Comparison of ENCODE assay signal across 8 cellular contexts in the genomic region with DNA sequence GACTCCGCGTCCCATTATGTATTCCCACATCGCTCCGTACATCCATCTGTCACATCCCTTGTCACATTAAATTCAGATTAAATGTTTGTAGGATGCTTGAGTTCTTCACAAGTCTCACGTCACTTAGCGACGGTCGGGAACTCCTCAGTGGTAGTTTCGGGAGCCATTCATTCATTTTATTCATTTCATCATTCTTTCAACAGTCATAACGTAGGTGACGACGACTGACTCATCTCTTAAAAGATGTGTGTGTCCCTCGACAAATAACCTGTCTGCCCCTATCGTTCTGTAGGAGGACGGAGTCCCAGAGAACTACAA. TPM values are rescaled to one million over a fixed set of nuclear protein-coding genes. Genes with fewer than 3 reads are reported as not detected.
DNase-seq lines count a peak whose midpoint lies in the region; ATAC-seq and TF ChIP-seq lines count a peak whose summit lies in the region.

No MANE protein-coding gene starts in this region.

- H3K4me1 ChIP-seq in CD8-positive, alpha-beta T cell (ENCODE audit: insufficient read depth, low read length), result peaks cover 18% of the 10 kb centered on the region
- H3K4me1 ChIP-seq in OCI-LY1 (ENCODE audit: insufficient read depth, low read length, severe bottlenecking) (peaks cover 20% of the 10 kb centered on the region), ovary (ENCODE audit: insufficient read depth) (peaks cover 2% of the 10 kb centered on the region)

- H3K27ac Mint-ChIP-seq in CD8-positive, alpha-beta T cell, result peak overlapping the region; percentile 96

- no peak for ATAC-seq in CD8-positive, alpha-beta T cell
- ATAC-seq in GM21423 (IDR thresholded peaks at IDR 0.05; ENCODE audit: unreplicated experiment) (no peak), GM19467 (IDR thresholded peaks at IDR 0.05; ENCODE audit: unreplicated experiment) (no peak)

- H3K27me3 ChIP-seq in CD8-positive, alpha-beta T cell (ENCODE audit: insufficient read depth, low read length), result no peaks in the 10 kb centered on the region
- H3K27me3 ChIP-seq in OCI-LY1 (ENCODE audit: insufficient read depth, low read length) (no peaks in the 10 kb centered on the region), ovary (no peaks in the 10 kb centered on the region)

- no peak for TF ChIP-seq CTCF in CD8-positive, alpha-beta T cell (IDR thresholded peaks at IDR 0.05)
- TF ChIP-seq CTCF in OCI-LY1 (IDR thresholded peaks at IDR 0.05; ENCODE audit: low read length), result no peak
- TF ChIP-seq CTCF in epithelial cell of esophagus (IDR thresholded peaks at IDR 0.05; ENCODE audit: insufficient read depth, low read depth, low read length, missing control alignments), result no peak
- TF ChIP-seq CTCF in ovary (IDR thresholded peaks at IDR 0.05), result no peak

- peaks cover 15% of the 10 kb centered on the region for H3K79me2 ChIP-seq in OCI-LY1 (ENCODE audit: insufficient read depth, low read length)

- peaks cover 4% of the 10 kb centered on the region for H3K27me3 Mint-ChIP-seq in CD8-positive, alpha-beta T cell (ENCODE audit: low read depth)

- H3K9ac ChIP-seq in OCI-LY1 (ENCODE audit: low read length), result peak overlapping the region; percentile 18; the same call in 1 of the 2 replicates

- H3K36me3 ChIP-seq in CD8-positive, alpha-beta T cell (ENCODE audit: insufficient read depth, low read length), result peaks cover 8% of the 10 kb centered on the region
- peaks cover 30% of the 10 kb centered on the region for H3K36me3 ChIP-seq in OCI-LY1 (ENCODE audit: insufficient read depth, low read length)
- no peaks in the 10 kb centered on the region for H3K36me3 ChIP-seq in ovary

- peaks cover 31% of the 10 kb centered on the region for H3K36me3 Mint-ChIP-seq in CD8-positive, alpha-beta T cell

- TF ChIP-seq EP300 in ovary (IDR thresholded peaks at IDR 0.05), result no peak

- peak overlapping the region; percentile 81 for H3K27ac ChIP-seq in CD8-positive, alpha-beta T cell (ENCODE audit: low read depth, low read length)
- H3K27ac ChIP-seq in OCI-LY1 (ENCODE audit: low read depth, low read length, poor library complexity, severe bottlenecking), result no peak overlapping the region
- H3K27ac ChIP-seq in ovary, result no peak overlapping the region

- peak overlapping the region; percentile 97 for H3K4me3 Mint-ChIP-seq in CD8-positive, alpha-beta T cell

- no peaks in the 10 kb centered on the region for H4K20me1 ChIP-seq in OCI-LY1 (ENCODE audit: insufficient read depth, low read length)

- peak overlapping the region; percentile 81 for H3K4me3 ChIP-seq in CD8-positive, alpha-beta T cell (ENCODE audit: low read depth, low read length)
- H3K4me3 ChIP-seq in OCI-LY1 (ENCODE audit: low read depth, low read length, poor library complexity, severe bottlenecking), result peak overlapping the region; percentile 70
- peak overlapping the region; percentile 89 for H3K4me3 ChIP-seq in epithelial cell of esophagus (ENCODE audit: low read length)
- H3K4me3 ChIP-seq in ovary, result peak overlapping the region; percentile 57

- H3K4me1 Mint-ChIP-seq in CD8-positive, alpha-beta T cell (ENCODE audit: low read depth), result peaks cover 35% of the 10 kb centered on the region

- no peak for TF ChIP-seq POLR2A in ovary (IDR thresholded peaks at IDR 0.05)

- peak overlapping the region; percentile 78 for H3K4me2 ChIP-seq in OCI-LY1 (ENCODE audit: low read length)

- POLR2A ChIA-PET in CD8-positive, alpha-beta T cell (lab: Charles Lee), result interaction anchor here (0.8 kb wide), 1 partner anchor 12 kb away, joined by 3 read pairs; no protein-coding TSS in a partner anchor

- CTCF ChIA-PET in CD8-positive, alpha-beta T cell (lab: Charles Lee), result interaction anchor here (1.0 to 1.7 kb wide), 2 partner anchors 141 to 209 kb away, joined by 3 to 4 read pairs; no protein-coding TSS in a partner anchor

- no peaks in the 10 kb centered on the region for H3F3A ChIP-seq in OCI-LY1 (ENCODE audit: insufficient read depth, low read length)

- no peaks in the 10 kb centered on the region for H3K9me3 ChIP-seq in CD8-positive, alpha-beta T cell (ENCODE audit: low read length)
- H3K9me3 ChIP-seq in OCI-LY1 (ENCODE audit: low read length), result no peaks in the 10 kb centered on the region
- no peaks in the 10 kb centered on the region for H3K9me3 ChIP-seq in ovary

- H2AFZ ChIP-seq in OCI-LY1 (ENCODE audit: low read length), result peak overlapping the region; percentile 91

- no peak for DNase-seq in CD8-positive, alpha-beta T cell
- DNase-seq in epithelial cell of esophagus (ENCODE audit: low read depth) (no peak), ovary (no peak), HCEC 1CT (no peak), HT-29 (ENCODE audit: low spot score) (no peak)

- no peaks in the 10 kb centered on the region for H3K9me3 Mint-ChIP-seq in CD8-positive, alpha-beta T cell

- WGBS in ovary, 3 donors, result 6 to 9% (median 8%) methylated on average over 15 of the region's 15 CpGs

- H3K9me2 ChIP-seq in OCI-LY1 (ENCODE audit: low read depth, low read length), result no peaks in the 10 kb centered on the region

- intact Hi-C loops in CD8-positive, alpha-beta T cell (cut with DNase I, micrococcal nuclease), result loop anchor here (1.0 to 5.0 kb wide), 9 partner anchors 142 to 1388 kb away; partner anchors contain the start of genes ANAPC13 (in 2 of the 2), CDV3 (in 2 of the 2), CEP63 (in 2 of the 2) and DNAJC13 (in 1 of the 2)
- intact Hi-C loops in ovary (cut with DNase I), result no loop called here

RNA-seq across cellular contexts. Expression of gene SRPRB, which starts 0.3 kb away (rescaled TPM):
- 10 to 100 TPM; 25.7 to 30.1 TPM for total RNA-seq in CD8-positive, alpha-beta T cell
- total RNA-seq in ovary, result 10 to 100 TPM in 6 of 7 donors, 1 to 10 TPM in 1; 6.2 to 51.9 (median 35.1) TPM
- 10 to 100 TPM; 14.0 to 59.7 TPM for polyA plus RNA-seq in ovary
- 69.7 and 74.8 TPM in 2 replicates for total RNA-seq in HT-29 (2014; rRNA removed; shearing (Covaris generic))

RNA-seq across cellular contexts. Expression of gene TF, which starts 59.1 kb away (rescaled TPM):
- under 1 TPM; 0.61 to 0.65 TPM for total RNA-seq in CD8-positive, alpha-beta T cell
- 10 to 100 TPM in 1 of 7 donors, 1 to 10 TPM in 5, under 1 TPM in 1; under 0.01 to 18.1 (median 2.0) TPM for total RNA-seq in ovary
- polyA plus RNA-seq in ovary, result 1 to 10 TPM in 1 of 2 donors, under 1 TPM in 1; 0.87 to 4.7 TPM
- total RNA-seq in HT-29 (2014; rRNA removed; shearing (Covaris generic)), result 0.03 TPM in 1 of 2 replicates, not detected in the other

Comparison
In these comparisons a context has a peak if more than half of its experiments do, and no peak if none do; other contexts are left out.
1. intact Hi-C loops: an anchor here in CD8-positive, alpha-beta T cell (1.0 to 5.0 kb wide); none called in ovary.